ENCODE assay signal across 8 cellular contexts in the genomic region with DNA sequence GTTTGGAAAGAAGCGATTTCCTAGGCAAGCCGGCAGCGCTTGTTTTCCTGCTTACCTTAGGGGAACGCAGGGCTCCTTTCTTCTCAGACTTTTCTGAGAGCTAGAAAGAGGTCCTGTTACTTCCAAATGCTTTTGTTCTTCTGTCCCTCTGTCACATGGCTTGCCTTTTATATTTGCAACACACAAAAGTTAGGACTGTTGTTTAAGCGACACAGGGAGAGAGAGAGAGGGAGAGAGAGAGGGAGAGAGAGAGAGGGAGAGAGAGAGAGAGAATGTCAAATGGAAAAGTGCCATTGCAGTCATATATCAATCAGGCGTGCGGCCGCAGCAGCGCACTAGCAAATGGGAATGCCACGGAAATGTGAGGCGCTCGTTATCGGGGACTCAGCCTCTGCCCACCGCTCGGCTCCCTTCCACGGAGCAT. TPM values are rescaled to one million over a fixed set of nuclear protein-coding genes. Genes with fewer than 3 reads are reported as not detected.
DNase-seq lines count a peak whose midpoint lies in the region; ATAC-seq, FAIRE-seq and TF ChIP-seq lines count a peak whose summit lies in the region.
"Had no signal": no experiment of that assay in that cellular context is flagged by ENCODE, and none has a peak within 500 bp of the region (broad histone marks: within the 10 kb centered on the region; RNA-seq: fewer than 3 reads in every experiment).

A gene with protein sequence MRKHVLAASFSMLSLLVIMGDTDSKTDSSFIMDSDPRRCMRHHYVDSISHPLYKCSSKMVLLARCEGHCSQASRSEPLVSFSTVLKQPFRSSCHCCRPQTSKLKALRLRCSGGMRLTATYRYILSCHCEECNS (minus strand): TSS at position 142 of the 424 bp plus-strand sequence. CDS start 14,745 bp downstream, outside the sequence.

- H3K27me3 ChIP-seq in HUES48 (ENCODE audit: control insufficient read depth, insufficient read depth, low read length): peaks cover 42% of the 10 kb centered on the region
- no peaks in the 10 kb centered on the region for H3K27me3 ChIP-seq in astrocyte (ENCODE audit: insufficient read depth, low read length)

- H3K9me3 Mint-ChIP-seq in astrocyte (ENCODE audit: unreplicated experiment): no peaks in the 10 kb centered on the region
- H3K9me3 Mint-ChIP-seq in stimulated activated effector memory CD8-positive, alpha-beta T cell treated with anti-CD3 and anti-CD28 coated beads, Interleukin-12 subunit alpha, Interleukin-12 subunit beta, amount 100 ng/mL, for 72 hours: no peaks in the 10 kb centered on the region

- TF ChIP-seq CTCF in astrocyte (IDR thresholded peaks at IDR 0.05; ENCODE audit: insufficient read depth, low read depth, low read length): no peak

- no peaks in the 10 kb centered on the region for H3K79me2 ChIP-seq in astrocyte (ENCODE audit: insufficient read depth, low read length)

- H3K4me1 ChIP-seq in HUES48 (ENCODE audit: control insufficient read depth, insufficient read depth, low read length): peaks cover 41% of the 10 kb centered on the region
- H3K4me1 ChIP-seq in astrocyte (ENCODE audit: insufficient read depth, low read length): peaks cover 31% of the 10 kb centered on the region

- H3K27ac Mint-ChIP-seq in astrocyte (ENCODE audit: unreplicated experiment): no peak within 1 kb of the TSS
- H3K27ac Mint-ChIP-seq in stimulated activated effector memory CD8-positive, alpha-beta T cell treated with anti-CD3 and anti-CD28 coated beads, Interleukin-12 subunit alpha, Interleukin-12 subunit beta, amount 100 ng/mL, for 72 hours: no peak within 1 kb of the TSS

- peaks cover 8% of the 10 kb centered on the region for H3K27me3 Mint-ChIP-seq in astrocyte (ENCODE audit: low read depth, unreplicated experiment)

- peak within 1 kb of the TSS; percentile 91 for H3K4me2 ChIP-seq in astrocyte (ENCODE audit: low read length)

- peak within 1 kb of the TSS; percentile 63 for H2AFZ ChIP-seq in astrocyte (ENCODE audit: low read depth, low read length)

- H3K9ac ChIP-seq in HUES48 (ENCODE audit: low read depth, low read length): peak within 1 kb of the TSS; percentile 19; the same call in 1 of the 2 replicates
- H3K9ac ChIP-seq in astrocyte (ENCODE audit: low read length): peak within 1 kb of the TSS; percentile 81

- FAIRE-seq in astrocyte (lab: Jason Lieb, UNC): no peak
- FAIRE-seq: TTC549 had no signal

- H3K9me3 ChIP-seq in HUES48 (ENCODE audit: control insufficient read depth, insufficient read depth, low read length) (no peaks in the 10 kb centered on the region), astrocyte (ENCODE audit: insufficient read depth, low read depth, low read length) (no peaks in the 10 kb centered on the region)

- H3K4me1 Mint-ChIP-seq in astrocyte (ENCODE audit: low read depth, unreplicated experiment): peaks cover 13% of the 10 kb centered on the region
- peaks cover 8% of the 10 kb centered on the region for H3K4me1 Mint-ChIP-seq in stimulated activated effector memory CD8-positive, alpha-beta T cell treated with anti-CD3 and anti-CD28 coated beads, Interleukin-12 subunit alpha, Interleukin-12 subunit beta, amount 100 ng/mL, for 72 hours

- H3K36me3 ChIP-seq in HUES48 (ENCODE audit: control insufficient read depth, insufficient read depth, low read length) (no peaks in the 10 kb centered on the region), astrocyte (ENCODE audit: insufficient read depth, low read length) (no peaks in the 10 kb centered on the region)

- no peaks in the 10 kb centered on the region for H3K36me3 Mint-ChIP-seq in astrocyte (ENCODE audit: low read depth, unreplicated experiment)
- H3K36me3 Mint-ChIP-seq in stimulated activated effector memory CD8-positive, alpha-beta T cell treated with anti-CD3 and anti-CD28 coated beads, Interleukin-12 subunit alpha, Interleukin-12 subunit beta, amount 100 ng/mL, for 72 hours: no peaks in the 10 kb centered on the region

- no peak for ATAC-seq in stimulated activated effector memory CD8-positive, alpha-beta T cell treated with anti-CD3 and anti-CD28 coated beads, Interleukin-12 subunit alpha, Interleukin-12 subunit beta, amount 100 ng/mL, for 72 hours
- ATAC-seq in HG03571 (IDR thresholded peaks at IDR 0.05; ENCODE audit: unreplicated experiment): no peak
- no peak for ATAC-seq in HG02885 (IDR thresholded peaks at IDR 0.05; ENCODE audit: poor library complexity, unreplicated experiment)

- H3K4me3 ChIP-seq in HUES48 (ENCODE audit: low read depth, low read length) (peak within 1 kb of the TSS; percentile 62), astrocyte (ENCODE audit: insufficient read depth, low read depth, low read length) (peak within 1 kb of the TSS; percentile 53)

- H3K4me3 Mint-ChIP-seq in astrocyte (ENCODE audit: unreplicated experiment): peak within 1 kb of the TSS; percentile 75
- H3K4me3 Mint-ChIP-seq in stimulated activated effector memory CD8-positive, alpha-beta T cell treated with anti-CD3 and anti-CD28 coated beads, Interleukin-12 subunit alpha, Interleukin-12 subunit beta, amount 100 ng/mL, for 72 hours: peak within 1 kb of the TSS; percentile 62

- no peaks in the 10 kb centered on the region for H4K20me1 ChIP-seq in astrocyte (ENCODE audit: insufficient read depth, low read length)

- H3K27ac ChIP-seq in HUES48 (ENCODE audit: low read depth, low read length) (peak within 1 kb of the TSS; percentile 23), astrocyte (ENCODE audit: low read depth, low read length) (peak within 1 kb of the TSS; percentile 44)

- DNase-seq in astrocyte (ENCODE audit: low read depth) (no peak), inferior parietal cortex (ENCODE audit: extremely low spot score) (peak; percentile 45), NCI-H128 (lab: John Stamatoyannopoulos, UW; ENCODE audit: unreplicated experiment) (no peak)
- no peak for DNase-seq in stimulated activated effector memory CD8-positive, alpha-beta T cell treated with anti-CD3 and anti-CD28 coated beads, Interleukin-12 subunit alpha, Interleukin-12 subunit beta, amount 100 ng/mL, for 72 hours (ENCODE audit: low spot score in 2 of 2)

RNA-seq across cellular contexts. Expression of the gene that starts here (rescaled TPM):
- not detected in 2 replicates for total RNA-seq in astrocyte
